Comparison of ENCODE assay signal across 5 cellular contexts in genomic region chr4:159981457-159981856, GRCh38.
"Had no signal": no experiment of that assay in that cellular context is flagged by ENCODE, and none has a peak within 500 bp of the region (broad histone marks: within the 10 kb centered on the region; RNA-seq: fewer than 3 reads in every experiment).

No MANE protein-coding gene starts in this region.

- H3K9me3 ChIP-seq: HAP-1 had no signal

- H3K4me1 ChIP-seq: HAP-1 had no signal

- H3K36me3 ChIP-seq: HAP-1 had no signal

- H3K4me3 ChIP-seq: GM23248, HAP-1 had no signal

- H2AFZ ChIP-seq: GM23248 had no signal

- H3K27ac ChIP-seq: GM23248 had no signal

- H3K9ac ChIP-seq: GM23248 had no signal

- DNase-seq: GM23248, GOT3, H7, IMR-90 had no signal
